ENCODE assay signal across 8 cellular contexts in the genomic region with DNA sequence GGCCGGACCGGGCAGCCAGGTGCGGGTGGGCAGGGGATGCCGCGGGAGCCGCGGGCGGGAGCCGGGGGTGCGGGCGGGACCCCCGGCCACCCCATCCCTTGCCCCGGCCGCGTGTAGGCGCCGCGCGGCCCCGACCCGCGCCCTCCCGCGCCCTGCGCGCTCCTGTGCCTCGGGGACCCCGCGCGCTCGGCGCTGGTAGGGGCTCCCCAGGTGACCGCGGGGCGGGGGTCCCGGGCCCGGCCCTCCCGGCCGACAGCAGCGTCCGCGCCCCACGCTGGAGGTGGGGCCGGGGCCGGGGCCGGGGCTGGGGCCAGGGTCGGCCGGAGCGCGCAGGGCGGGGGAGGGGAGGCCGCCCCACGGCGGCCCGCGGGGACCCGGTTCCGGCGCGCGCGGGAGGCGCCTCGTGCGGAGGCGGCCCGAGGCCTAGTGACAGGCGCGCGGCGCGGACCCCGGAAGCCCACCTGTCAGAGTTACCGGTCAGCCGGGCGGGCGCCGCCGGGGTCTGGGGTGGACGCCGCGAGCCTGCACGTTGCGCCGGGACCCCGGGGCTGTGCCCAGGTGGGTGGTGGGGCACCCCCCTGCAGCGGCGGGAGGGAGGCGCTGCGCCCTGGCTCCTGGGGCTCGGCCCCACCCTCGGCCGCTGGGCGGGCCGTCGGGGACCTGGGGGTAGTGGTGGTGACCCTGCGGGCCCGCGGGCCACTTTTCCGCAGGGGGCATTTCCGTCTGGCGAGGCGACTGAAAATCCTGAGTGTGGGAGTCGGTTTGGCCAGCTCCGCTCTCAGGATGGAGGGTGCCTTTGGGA. TPM values are rescaled to one million over a fixed set of nuclear protein-coding genes. Genes with fewer than 3 reads are reported as not detected.
A peak's percentile ranks its signal among the peaks of the same experiment; 100 is the strongest.
DNase-seq lines count a peak whose midpoint lies in the region; ATAC-seq and TF ChIP-seq lines count a peak whose summit lies in the region.

No MANE protein-coding gene starts in this region.

- peak overlapping the region; percentile 64 for H3K4me3 ChIP-seq in HFF-Myc (replicated peaks; ENCODE audit: low read depth, low read length)
- peak overlapping the region in 1 of 2 donors; percentile 29 for H3K4me3 ChIP-seq in body of pancreas

- peaks cover 0 to 3% of the 10 kb centered on the region in 2 donors for H3K36me3 ChIP-seq in body of pancreas (replicated peaks in 1 of 2; ENCODE audit: insufficient read depth in 1 of 2, low read depth in 2 of 2)

- WGBS in body of pancreas, 2 donors = 1 to 4% methylated on average over 6 to 62 of the region's 105 CpGs

- TF ChIP-seq CTCF in HFF-Myc (IDR thresholded peaks at IDR 0.05; ENCODE audit: low read depth, low read length, missing control alignments) = no peak
- TF ChIP-seq CTCF in body of pancreas (IDR thresholded peaks at IDR 0.05) = no peak

- peak; percentile 27 for ATAC-seq in GM18519 (IDR thresholded peaks at IDR 0.05; ENCODE audit: low FRiP score, unreplicated experiment)
- peak; percentile 28 for ATAC-seq in body of pancreas

- DNase-seq in HFF-Myc (ENCODE audit: extremely low read depth, low read depth) (no peak), NCI-H146 treated with DMSO at 0.1 percent for 48 hours (lab: John Stamatoyannopoulos, UW; ENCODE audit: unreplicated experiment) (peak; percentile 36), body of pancreas (peak in 1 of 4 donors; percentile 12), kidney tubule cell (ENCODE audit: low spot score) (peak; percentile 27), H4 (ENCODE audit: low spot score) (no peak), DMS153 treated with DMSO at 0.1 percent for 48 hours (lab: John Stamatoyannopoulos, UW; ENCODE audit: unreplicated experiment) (no peak)
- peak in 2 of 3 experiments; percentile 24 for DNase-seq in stimulated activated CD4-positive, alpha-beta T cell treated with anti-CD3 and anti-CD28 coated beads, TNF-alpha, amount 100 ng/mL, for 4 hours (ENCODE audit: low read depth in 3 of 3)

- no peaks in the 10 kb centered on the region for H3K27me3 ChIP-seq in body of pancreas

- H3K27ac ChIP-seq in body of pancreas = no peak overlapping the region

- H3K4me1 ChIP-seq in body of pancreas = peaks cover 10% of the 10 kb centered on the region

- no peak for TF ChIP-seq POLR2A in body of pancreas (IDR thresholded peaks at IDR 0.05)

- intact Hi-C loops in body of pancreas (cut with DNase I) = no loop called here

- no peaks in the 10 kb centered on the region for H3K9me3 ChIP-seq in body of pancreas

RNA-seq across cellular contexts. Expression of a gene that starts 0.5 kb away (rescaled TPM):
- total RNA-seq in body of pancreas = 10 to 100 TPM; 16.5 to 22.8 TPM
- 38.8 and 73.0 TPM in 2 replicates for total RNA-seq in H4 (2014; rRNA removed; shearing (Covaris generic))

Comparison
In these comparisons a context has a peak if more than half of its experiments do, and no peak if none do; other contexts are left out.
1. DNase-seq: peak in NCI-H146 treated with DMSO at 0.1 percent for 48 hours (single experiment), kidney tubule cell (single experiment) and stimulated activated CD4-positive, alpha-beta T cell treated with anti-CD3 and anti-CD28 coated beads, TNF-alpha, amount 100 ng/mL, for 4 hours (2 of 3); none in HFF-Myc (single experiment), H4 (single experiment) and DMS153 treated with DMSO at 0.1 percent for 48 hours (single experiment).